1 cellular context compared by ENCODE assay signal in the genomic region with DNA sequence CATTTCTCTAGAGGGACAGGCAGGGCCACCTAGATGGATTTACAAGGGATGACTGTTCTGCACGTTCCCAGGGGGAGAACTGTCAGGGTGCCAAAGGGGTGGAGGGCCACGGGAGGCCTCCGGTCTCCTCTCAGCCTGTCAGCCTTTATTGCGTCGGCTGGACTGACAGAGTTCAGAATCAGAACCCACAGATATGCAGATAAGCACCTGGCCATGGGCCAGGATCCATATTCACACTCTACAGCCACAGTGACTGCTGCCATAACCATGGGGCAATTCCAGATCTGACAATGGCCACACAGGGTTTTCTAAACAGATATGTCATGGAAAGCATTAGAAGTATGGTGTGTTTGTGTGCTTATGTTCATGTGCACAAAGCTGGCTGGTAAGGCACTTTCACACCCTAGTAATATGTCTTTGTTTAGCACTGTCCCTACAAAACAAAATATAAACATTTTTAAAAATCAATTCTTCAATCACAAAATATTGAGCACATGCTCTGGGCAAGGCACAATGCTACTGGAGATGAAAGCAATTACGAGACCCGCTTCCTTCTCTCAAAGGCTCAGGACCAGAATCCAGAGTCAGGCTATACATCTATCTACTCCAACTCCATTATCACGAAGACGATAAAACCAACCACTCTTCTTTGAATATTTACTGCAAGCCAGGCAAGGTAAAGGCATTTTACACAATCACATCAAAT.
TF ChIP-seq lines count a peak whose summit lies in the region.

No MANE protein-coding gene starts in this region.

TF ChIP-seq in HepG2, 621 proteins besides CTCF, POLR2A, EP300 and RAD21 (continued from another document and continues in another):
- TF ChIP-seq ZNF670 (CRISPR knock-in tag; IDR thresholded peaks at IDR 0.05; ENCODE audit: borderline replicate concordance) = no peak
- TF ChIP-seq, protein P1, sequence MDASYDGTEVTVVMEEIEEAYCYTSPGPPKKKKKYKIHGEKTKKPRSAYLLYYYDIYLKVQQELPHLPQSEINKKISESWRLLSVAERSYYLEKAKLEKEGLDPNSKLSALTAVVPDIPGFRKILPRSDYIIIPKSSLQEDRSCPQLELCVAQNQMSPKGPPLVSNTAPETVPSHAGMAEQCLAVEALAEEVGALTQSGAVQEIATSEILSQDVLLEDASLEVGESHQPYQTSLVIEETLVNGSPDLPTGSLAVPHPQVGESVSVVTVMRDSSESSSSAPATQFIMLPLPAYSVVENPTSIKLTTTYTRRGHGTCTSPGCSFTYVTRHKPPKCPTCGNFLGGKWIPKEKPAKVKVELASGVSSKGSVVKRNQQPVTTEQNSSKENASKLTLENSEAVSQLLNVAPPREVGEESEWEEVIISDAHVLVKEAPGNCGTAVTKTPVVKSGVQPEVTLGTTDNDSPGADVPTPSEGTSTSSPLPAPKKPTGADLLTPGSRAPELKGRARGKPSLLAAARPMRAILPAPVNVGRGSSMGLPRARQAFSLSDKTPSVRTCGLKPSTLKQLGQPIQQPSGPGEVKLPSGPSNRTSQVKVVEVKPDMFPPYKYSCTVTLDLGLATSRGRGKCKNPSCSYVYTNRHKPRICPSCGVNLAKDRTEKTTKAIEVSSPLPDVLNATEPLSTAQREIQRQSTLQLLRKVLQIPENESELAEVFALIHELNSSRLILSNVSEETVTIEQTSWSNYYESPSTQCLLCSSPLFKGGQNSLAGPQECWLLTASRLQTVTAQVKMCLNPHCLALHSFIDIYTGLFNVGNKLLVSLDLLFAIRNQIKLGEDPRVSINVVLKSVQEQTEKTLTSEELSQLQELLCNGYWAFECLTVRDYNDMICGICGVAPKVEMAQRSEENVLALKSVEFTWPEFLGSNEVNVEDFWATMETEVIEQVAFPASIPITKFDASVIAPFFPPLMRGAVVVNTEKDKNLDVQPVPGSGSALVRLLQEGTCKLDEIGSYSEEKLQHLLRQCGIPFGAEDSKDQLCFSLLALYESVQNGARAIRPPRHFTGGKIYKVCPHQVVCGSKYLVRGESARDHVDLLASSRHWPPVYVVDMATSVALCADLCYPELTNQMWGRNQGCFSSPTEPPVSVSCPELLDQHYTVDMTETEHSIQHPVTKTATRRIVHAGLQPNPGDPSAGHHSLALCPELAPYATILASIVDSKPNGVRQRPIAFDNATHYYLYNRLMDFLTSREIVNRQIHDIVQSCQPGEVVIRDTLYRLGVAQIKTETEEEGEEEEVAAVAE (CRISPR knock-in tag; IDR thresholded peaks at IDR 0.05; ENCODE audit: borderline replicate concordance) = no peak
- TF ChIP-seq ZNF225 (CRISPR knock-in tag; IDR thresholded peaks at IDR 0.05) = no peak
- TF ChIP-seq XRCC5 (optimal IDR thresholded peaks at IDR 0.05; ENCODE audit: low read length) = peak; percentile 39
- TF ChIP-seq ZNF264 (CRISPR knock-in tag; IDR thresholded peaks at IDR 0.05) = no peak; the same call in 1 of the 2 replicates
- TF ChIP-seq SIX4 (CRISPR knock-in tag; IDR thresholded peaks at IDR 0.05) = no peak
- peak; percentile 88 for TF ChIP-seq ZBTB7B (CRISPR knock-in tag; IDR thresholded peaks at IDR 0.05)
- TF ChIP-seq BORCS8-MEF2B (CRISPR knock-in tag; IDR thresholded peaks at IDR 0.05) = 0 out of 2 replicates have a peak, but pooled peaks have one; percentile 11
- no peak for TF ChIP-seq ZNF274 (CRISPR knock-in tag; IDR thresholded peaks at IDR 0.05)
- TF ChIP-seq, protein P2, sequence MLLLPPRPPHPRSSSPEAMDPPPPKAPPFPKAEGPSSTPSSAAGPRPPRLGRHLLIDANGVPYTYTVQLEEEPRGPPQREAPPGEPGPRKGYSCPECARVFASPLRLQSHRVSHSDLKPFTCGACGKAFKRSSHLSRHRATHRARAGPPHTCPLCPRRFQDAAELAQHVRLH (CRISPR knock-in tag; IDR thresholded peaks at IDR 0.05; ENCODE audit: borderline replicate concordance, low read depth) = peak; percentile 52; the same call in 1 of the 2 replicates
- TF ChIP-seq GATAD2A (CRISPR knock-in tag; IDR thresholded peaks at IDR 0.05) = peak; percentile 80
- TF ChIP-seq ZNF180 (CRISPR knock-in tag; IDR thresholded peaks at IDR 0.05; ENCODE audit: borderline replicate concordance, low read depth) = no peak
- TF ChIP-seq, protein P3, sequence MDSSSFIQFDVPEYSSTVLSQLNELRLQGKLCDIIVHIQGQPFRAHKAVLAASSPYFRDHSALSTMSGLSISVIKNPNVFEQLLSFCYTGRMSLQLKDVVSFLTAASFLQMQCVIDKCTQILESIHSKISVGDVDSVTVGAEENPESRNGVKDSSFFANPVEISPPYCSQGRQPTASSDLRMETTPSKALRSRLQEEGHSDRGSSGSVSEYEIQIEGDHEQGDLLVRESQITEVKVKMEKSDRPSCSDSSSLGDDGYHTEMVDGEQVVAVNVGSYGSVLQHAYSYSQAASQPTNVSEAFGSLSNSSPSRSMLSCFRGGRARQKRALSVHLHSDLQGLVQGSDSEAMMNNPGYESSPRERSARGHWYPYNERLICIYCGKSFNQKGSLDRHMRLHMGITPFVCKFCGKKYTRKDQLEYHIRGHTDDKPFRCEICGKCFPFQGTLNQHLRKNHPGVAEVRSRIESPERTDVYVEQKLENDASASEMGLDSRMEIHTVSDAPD (CRISPR knock-in tag; IDR thresholded peaks at IDR 0.05) = peak; percentile 82
- no peak; the same call in 1 of the 2 replicates for TF ChIP-seq ZNF7 (CRISPR knock-in tag; IDR thresholded peaks at IDR 0.05)
- no peak for TF ChIP-seq SP2 (CRISPR knock-in tag; IDR thresholded peaks at IDR 0.05)
- no peak for TF ChIP-seq MATR3 (CRISPR knock-in tag; IDR thresholded peaks at IDR 0.05)
- peak; percentile 75 for TF ChIP-seq ZMYM4 (CRISPR knock-in tag; IDR thresholded peaks at IDR 0.05)
- no peak for TF ChIP-seq ASH2L (IDR thresholded peaks at IDR 0.05; ENCODE audit: insufficient read length, low read depth, low read length)
- no peak for TF ChIP-seq ZNF615 (CRISPR knock-in tag; IDR thresholded peaks at IDR 0.05; ENCODE audit: borderline replicate concordance)
- TF ChIP-seq, protein P4, sequence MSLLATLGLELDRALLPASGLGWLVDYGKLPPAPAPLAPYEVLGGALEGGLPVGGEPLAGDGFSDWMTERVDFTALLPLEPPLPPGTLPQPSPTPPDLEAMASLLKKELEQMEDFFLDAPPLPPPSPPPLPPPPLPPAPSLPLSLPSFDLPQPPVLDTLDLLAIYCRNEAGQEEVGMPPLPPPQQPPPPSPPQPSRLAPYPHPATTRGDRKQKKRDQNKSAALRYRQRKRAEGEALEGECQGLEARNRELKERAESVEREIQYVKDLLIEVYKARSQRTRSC (CRISPR knock-in tag; IDR thresholded peaks at IDR 0.05; ENCODE audit: low read depth) = no peak
- no peak for TF ChIP-seq RBAK (CRISPR knock-in tag; IDR thresholded peaks at IDR 0.05)
- TF ChIP-seq, protein P5, sequence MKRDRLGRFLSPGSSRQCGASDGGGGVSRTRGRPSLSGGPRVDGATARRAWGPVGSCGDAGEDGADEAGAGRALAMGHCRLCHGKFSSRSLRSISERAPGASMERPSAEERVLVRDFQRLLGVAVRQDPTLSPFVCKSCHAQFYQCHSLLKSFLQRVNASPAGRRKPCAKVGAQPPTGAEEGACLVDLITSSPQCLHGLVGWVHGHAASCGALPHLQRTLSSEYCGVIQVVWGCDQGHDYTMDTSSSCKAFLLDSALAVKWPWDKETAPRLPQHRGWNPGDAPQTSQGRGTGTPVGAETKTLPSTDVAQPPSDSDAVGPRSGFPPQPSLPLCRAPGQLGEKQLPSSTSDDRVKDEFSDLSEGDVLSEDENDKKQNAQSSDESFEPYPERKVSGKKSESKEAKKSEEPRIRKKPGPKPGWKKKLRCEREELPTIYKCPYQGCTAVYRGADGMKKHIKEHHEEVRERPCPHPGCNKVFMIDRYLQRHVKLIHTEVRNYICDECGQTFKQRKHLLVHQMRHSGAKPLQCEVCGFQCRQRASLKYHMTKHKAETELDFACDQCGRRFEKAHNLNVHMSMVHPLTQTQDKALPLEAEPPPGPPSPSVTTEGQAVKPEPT (CRISPR knock-in tag; IDR thresholded peaks at IDR 0.05; ENCODE audit: low read depth) = no peak
- TF ChIP-seq SATB2 (CRISPR knock-in tag; IDR thresholded peaks at IDR 0.05) = no peak
- TF ChIP-seq TGIF2 (CRISPR knock-in tag; IDR thresholded peaks at IDR 0.05) = peak; percentile 73; the same call in 1 of the 2 replicates
- TF ChIP-seq ARNTL (CRISPR knock-in tag; IDR thresholded peaks at IDR 0.05) = peak; percentile 73; the same call in 1 of the 2 replicates
- TF ChIP-seq KDM5B (CRISPR knock-in tag; IDR thresholded peaks at IDR 0.05; ENCODE audit: borderline replicate concordance) = peak; percentile 39; the same call in 1 of the 2 replicates
- no peak for TF ChIP-seq GLI4 (CRISPR knock-in tag; IDR thresholded peaks at IDR 0.05; ENCODE audit: borderline replicate concordance)
- no peak for TF ChIP-seq ATF7-NPFF (CRISPR knock-in tag; IDR thresholded peaks at IDR 0.05; ENCODE audit: low read depth)
- TF ChIP-seq MTF1 (CRISPR knock-in tag; IDR thresholded peaks at IDR 0.05) = no peak
- TF ChIP-seq TOE1 (CRISPR knock-in tag; IDR thresholded peaks at IDR 0.05) = no peak
- no peak for TF ChIP-seq ZNF232 (CRISPR knock-in tag; IDR thresholded peaks at IDR 0.05; ENCODE audit: borderline replicate concordance)
- TF ChIP-seq ZSCAN12 (CRISPR knock-in tag; IDR thresholded peaks at IDR 0.05) = no peak
- TF ChIP-seq ZNF605 (CRISPR knock-in tag; IDR thresholded peaks at IDR 0.05) = peak; percentile 26; the same call in 1 of the 2 replicates
- no peak for TF ChIP-seq JDP2 (CRISPR knock-in tag; IDR thresholded peaks at IDR 0.05; ENCODE audit: borderline replicate concordance)
- TF ChIP-seq, protein P6, sequence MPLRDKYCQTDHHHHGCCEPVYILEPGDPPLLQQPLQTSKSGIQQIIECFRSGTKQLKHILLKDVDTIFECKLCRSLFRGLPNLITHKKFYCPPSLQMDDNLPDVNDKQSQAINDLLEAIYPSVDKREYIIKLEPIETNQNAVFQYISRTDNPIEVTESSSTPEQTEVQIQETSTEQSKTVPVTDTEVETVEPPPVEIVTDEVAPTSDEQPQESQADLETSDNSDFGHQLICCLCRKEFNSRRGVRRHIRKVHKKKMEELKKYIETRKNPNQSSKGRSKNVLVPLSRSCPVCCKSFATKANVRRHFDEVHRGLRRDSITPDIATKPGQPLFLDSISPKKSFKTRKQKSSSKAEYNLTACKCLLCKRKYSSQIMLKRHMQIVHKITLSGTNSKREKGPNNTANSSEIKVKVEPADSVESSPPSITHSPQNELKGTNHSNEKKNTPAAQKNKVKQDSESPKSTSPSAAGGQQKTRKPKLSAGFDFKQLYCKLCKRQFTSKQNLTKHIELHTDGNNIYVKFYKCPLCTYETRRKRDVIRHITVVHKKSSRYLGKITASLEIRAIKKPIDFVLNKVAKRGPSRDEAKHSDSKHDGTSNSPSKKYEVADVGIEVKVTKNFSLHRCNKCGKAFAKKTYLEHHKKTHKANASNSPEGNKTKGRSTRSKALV (CRISPR knock-in tag; IDR thresholded peaks at IDR 0.05) = no peak
- TF ChIP-seq ZNF207 (IDR thresholded peaks at IDR 0.05; ENCODE audit: borderline replicate concordance) = no peak
- TF ChIP-seq, protein P7, sequence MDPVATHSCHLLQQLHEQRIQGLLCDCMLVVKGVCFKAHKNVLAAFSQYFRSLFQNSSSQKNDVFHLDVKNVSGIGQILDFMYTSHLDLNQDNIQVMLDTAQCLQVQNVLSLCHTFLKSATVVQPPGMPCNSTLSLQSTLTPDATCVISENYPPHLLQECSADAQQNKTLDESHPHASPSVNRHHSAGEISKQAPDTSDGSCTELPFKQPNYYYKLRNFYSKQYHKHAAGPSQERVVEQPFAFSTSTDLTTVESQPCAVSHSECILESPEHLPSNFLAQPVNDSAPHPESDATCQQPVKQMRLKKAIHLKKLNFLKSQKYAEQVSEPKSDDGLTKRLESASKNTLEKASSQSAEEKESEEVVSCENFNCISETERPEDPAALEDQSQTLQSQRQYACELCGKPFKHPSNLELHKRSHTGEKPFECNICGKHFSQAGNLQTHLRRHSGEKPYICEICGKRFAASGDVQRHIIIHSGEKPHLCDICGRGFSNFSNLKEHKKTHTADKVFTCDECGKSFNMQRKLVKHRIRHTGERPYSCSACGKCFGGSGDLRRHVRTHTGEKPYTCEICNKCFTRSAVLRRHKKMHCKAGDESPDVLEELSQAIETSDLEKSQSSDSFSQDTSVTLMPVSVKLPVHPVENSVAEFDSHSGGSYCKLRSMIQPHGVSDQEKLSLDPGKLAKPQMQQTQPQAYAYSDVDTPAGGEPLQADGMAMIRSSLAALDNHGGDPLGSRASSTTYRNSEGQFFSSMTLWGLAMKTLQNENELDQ (CRISPR knock-in tag; IDR thresholded peaks at IDR 0.05; ENCODE audit: borderline replicate concordance) = no peak
- no peak for TF ChIP-seq ZNF432 (CRISPR knock-in tag; IDR thresholded peaks at IDR 0.05; ENCODE audit: borderline replicate concordance)
- TF ChIP-seq ZNF543 (CRISPR knock-in tag; IDR thresholded peaks at IDR 0.05) = no peak
- TF ChIP-seq EHMT2 (IDR thresholded peaks at IDR 0.05; ENCODE audit: borderline replicate concordance, low read depth, low read length) = no peak
- TF ChIP-seq RFX1 (IDR thresholded peaks at IDR 0.05) = no peak
- no peak for TF ChIP-seq MEF2D (CRISPR knock-in tag; IDR thresholded peaks at IDR 0.05)
- no peak for TF ChIP-seq POLR2AphosphoS5 (IDR thresholded peaks at IDR 0.05; ENCODE audit: low read depth, low read length)
- TF ChIP-seq, protein P8, sequence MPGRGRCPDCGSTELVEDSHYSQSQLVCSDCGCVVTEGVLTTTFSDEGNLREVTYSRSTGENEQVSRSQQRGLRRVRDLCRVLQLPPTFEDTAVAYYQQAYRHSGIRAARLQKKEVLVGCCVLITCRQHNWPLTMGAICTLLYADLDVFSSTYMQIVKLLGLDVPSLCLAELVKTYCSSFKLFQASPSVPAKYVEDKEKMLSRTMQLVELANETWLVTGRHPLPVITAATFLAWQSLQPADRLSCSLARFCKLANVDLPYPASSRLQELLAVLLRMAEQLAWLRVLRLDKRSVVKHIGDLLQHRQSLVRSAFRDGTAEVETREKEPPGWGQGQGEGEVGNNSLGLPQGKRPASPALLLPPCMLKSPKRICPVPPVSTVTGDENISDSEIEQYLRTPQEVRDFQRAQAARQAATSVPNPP (CRISPR knock-in tag; IDR thresholded peaks at IDR 0.05) = no peak
- peak; percentile 39; the same call in 1 of the 2 replicates for TF ChIP-seq MYC (CRISPR knock-in tag; IDR thresholded peaks at IDR 0.05; ENCODE audit: borderline replicate concordance)
- TF ChIP-seq ZNF326 (CRISPR knock-in tag; IDR thresholded peaks at IDR 0.05; ENCODE audit: borderline replicate concordance) = no peak
- TF ChIP-seq ZNF790 (CRISPR knock-in tag; IDR thresholded peaks at IDR 0.05; ENCODE audit: borderline replicate concordance) = peak; percentile 57; the same call in 1 of the 2 replicates
- TF ChIP-seq, protein P9, sequence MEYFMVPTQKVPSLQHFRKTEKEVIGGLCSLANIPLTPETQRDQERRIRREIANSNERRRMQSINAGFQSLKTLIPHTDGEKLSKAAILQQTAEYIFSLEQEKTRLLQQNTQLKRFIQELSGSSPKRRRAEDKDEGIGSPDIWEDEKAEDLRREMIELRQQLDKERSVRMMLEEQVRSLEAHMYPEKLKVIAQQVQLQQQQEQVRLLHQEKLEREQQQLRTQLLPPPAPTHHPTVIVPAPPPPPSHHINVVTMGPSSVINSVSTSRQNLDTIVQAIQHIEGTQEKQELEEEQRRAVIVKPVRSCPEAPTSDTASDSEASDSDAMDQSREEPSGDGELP (IDR thresholded peaks at IDR 0.05; ENCODE audit: borderline replicate concordance, low read depth) = peak; percentile 32; the same call in 1 of the 2 replicates
- no peak for TF ChIP-seq MAFK (conservative IDR thresholded peaks at IDR 0.05 in 1 of 2, IDR thresholded peaks at IDR 0.05 in 1 of 2; ENCODE audit: low read length in 2 of 2)
- TF ChIP-seq NFE2 (CRISPR knock-in tag; IDR thresholded peaks at IDR 0.05) = no peak
- TF ChIP-seq ZNF510 (CRISPR knock-in tag; IDR thresholded peaks at IDR 0.05; ENCODE audit: low read depth) = no peak
- TF ChIP-seq ZFY (CRISPR knock-in tag; IDR thresholded peaks at IDR 0.05) = peak; percentile 20; the same call in 1 of the 2 replicates
- no peak for TF ChIP-seq ZNF30 (CRISPR knock-in tag; IDR thresholded peaks at IDR 0.05)
- TF ChIP-seq ZNF562 (CRISPR knock-in tag; IDR thresholded peaks at IDR 0.05; ENCODE audit: borderline replicate concordance) = no peak
- peak; percentile 57; the same call in 1 of the 2 replicates for TF ChIP-seq ZBTB38 (CRISPR knock-in tag; IDR thresholded peaks at IDR 0.05)
